In the genomic region with DNA sequence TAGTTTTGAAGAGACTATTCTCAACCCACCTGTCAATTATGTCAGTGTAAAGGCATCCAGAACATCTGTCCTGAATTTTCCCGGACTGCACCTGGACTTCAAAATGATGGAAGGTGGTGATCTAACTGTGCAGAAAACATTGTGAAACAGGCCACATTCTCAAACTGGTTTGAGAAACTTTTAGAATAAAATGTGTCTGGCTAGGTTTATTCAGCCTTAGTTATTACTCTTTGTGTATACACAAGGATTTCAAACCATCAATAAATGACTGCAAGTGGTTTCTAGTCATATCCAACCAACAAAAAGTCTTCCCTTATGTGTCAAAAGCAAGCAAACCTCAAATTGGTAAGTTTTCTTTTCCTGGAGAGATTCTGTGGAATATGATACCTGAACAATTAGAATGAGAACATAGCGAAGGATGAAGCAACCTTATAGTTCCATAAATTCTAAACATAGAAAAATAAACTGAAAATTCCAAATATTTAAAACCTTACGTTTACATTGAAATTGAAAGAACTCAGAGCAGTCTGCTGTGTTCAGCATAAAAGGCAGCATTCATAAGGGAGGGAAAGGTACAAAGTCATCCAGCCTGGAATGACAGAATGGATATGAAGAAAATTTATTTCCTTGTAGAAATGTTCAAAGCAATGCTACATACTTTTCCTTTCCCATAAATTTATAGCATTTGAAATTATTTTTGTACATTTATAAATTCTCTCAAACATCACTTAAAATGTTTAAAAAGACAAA, we compare ENCODE assay signal across 14 cellular contexts.
"Had no signal": no experiment of that assay in that cellular context is flagged by ENCODE, and none has a peak within 500 bp of the region (broad histone marks: within the 10 kb centered on the region; RNA-seq: fewer than 3 reads in every experiment).

No MANE protein-coding gene starts in this region.

- H3K27me3 ChIP-seq: body of pancreas, sigmoid colon, testis had no signal

- H3K9me3 ChIP-seq: body of pancreas, prostate gland, sigmoid colon, testis had no signal

- DNase-seq: activated B cell treated with CpG ODN at 0.5 μM for 24 hours; activated CD4-positive, alpha-beta T cell treated with anti-CD3 and anti-CD28 coated beads, Interleukin-2, amount 10 ng/mL, durations not matched to agents 24 days and 14 days; activated naive CD4-positive, alpha-beta T cell treated with Interleukin-2 at 50 U/mL for 16 hours; activated naive CD8-positive, alpha-beta T cell treated with anti-CD3 and anti-CD28 coated beads, Interleukin-2, amount 50 U/mL, for 24 hours; body of pancreas; foreskin fibroblast; immature natural killer cell; occipital lobe; sigmoid colon; stimulated activated CD4-positive, alpha-beta T cell treated with anti-CD3 and anti-CD28 coated beads, Interleukin-4, amount 100 ng/mL, for 4 hours; stimulated activated naive CD8-positive, alpha-beta T cell treated with anti-CD3 and anti-CD28 coated beads, Interleukin-15, amount 100 ng/mL, for 72 hours; T-helper 17 cell; testis had no signal

- H3K36me3 ChIP-seq: prostate gland, sigmoid colon had no signal

- H3K4me1 ChIP-seq: body of pancreas, prostate gland, sigmoid colon, testis had no signal

- H3K27ac ChIP-seq: body of pancreas, prostate gland, sigmoid colon, testis had no signal

- H3K4me3 ChIP-seq: body of pancreas, prostate gland, sigmoid colon, testis had no signal
